Comparison of ENCODE assay signal across 20 cellular contexts in the genomic region with DNA sequence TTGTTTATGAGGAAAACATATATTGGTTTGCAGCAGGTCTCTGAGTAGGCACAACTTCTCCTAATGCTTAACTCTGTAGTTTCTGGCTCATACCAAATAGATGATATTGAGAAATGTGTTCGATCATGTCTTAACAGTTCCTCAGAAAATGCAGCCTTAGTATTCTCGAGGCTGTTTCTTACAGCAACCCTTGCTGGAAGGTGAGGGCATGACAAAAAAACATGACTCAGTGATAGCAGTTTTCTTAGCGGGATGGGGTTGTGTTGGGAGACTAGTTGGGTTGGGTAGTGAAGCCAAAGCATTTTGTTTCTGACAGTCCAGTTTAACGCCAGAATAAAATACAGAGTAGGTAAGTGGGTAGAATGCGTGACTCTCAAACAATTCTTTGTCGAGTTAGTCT.
"Had no signal": no experiment of that assay in that cellular context is flagged by ENCODE, and none has a peak within 500 bp of the region (broad histone marks: within the 10 kb centered on the region; RNA-seq: fewer than 3 reads in every experiment).

No MANE protein-coding gene starts in this region.

- H3K9me3 ChIP-seq: left ventricle myocardium inferior, thyroid gland, upper lobe of right lung had no signal

- H3K4me3 ChIP-seq: left ventricle myocardium inferior, thyroid gland, upper lobe of right lung had no signal

- ATAC-seq: activated T-cell treated with anti-CD3 and anti-CD28 coated beads, Interleukin-2, amount 50 U/mL, for 4 hours; right cardiac atrium; upper lobe of right lung had no signal

- H3K9ac ChIP-seq: parathyroid adenoma had no signal

- H3K27ac ChIP-seq: left ventricle myocardium inferior, parathyroid adenoma, thyroid gland, upper lobe of right lung, WERI-Rb-1 had no signal

- DNase-seq: activated CD4-positive, alpha-beta T cell treated with anti-CD3 and anti-CD28 coated beads for 1 hour; activated CD4-positive, alpha-beta T cell treated with anti-CD3 and anti-CD28 coated beads, Interleukin-2, amount 50 U/mL, for 4 hours; activated CD8-positive, alpha-beta memory T cell treated with anti-CD3 and anti-CD28 coated beads, Interleukin-2, amount 50 U/mL, for 4 hours; activated naive CD4-positive, alpha-beta T cell; activated naive CD8-positive, alpha-beta T cell treated with anti-CD3 and anti-CD28 coated beads for 36 hours; activated T-cell treated with anti-CD3 and anti-CD28 coated beads, Interleukin-2, amount 50 U/mL, for 4 hours; amniotic stem cell; dermis blood vessel endothelial cell; effector CD8-positive, alpha-beta T cell; foreskin melanocyte; left ventricle myocardium inferior; nephron progenitor cell; right cardiac atrium; stimulated activated CD4-positive, alpha-beta T cell treated with anti-CD3 and anti-CD28 coated beads, Interleukin-1b, Interleukin-23, amount 100 ng/mL, for 48 hours; substantia nigra; T-cell; thyroid gland; upper lobe of right lung; WERI-Rb-1 had no signal

- H2AFZ ChIP-seq: parathyroid adenoma had no signal

- H3K27me3 ChIP-seq: thyroid gland, upper lobe of right lung had no signal

- H3K4me1 ChIP-seq: parathyroid adenoma had no signal

- H3K36me3 ChIP-seq: left ventricle myocardium inferior, thyroid gland, upper lobe of right lung, WERI-Rb-1 had no signal

- H3K79me2 ChIP-seq: parathyroid adenoma had no signal
